ENCODE assay signal across 16 cellular contexts in the genomic region with DNA sequence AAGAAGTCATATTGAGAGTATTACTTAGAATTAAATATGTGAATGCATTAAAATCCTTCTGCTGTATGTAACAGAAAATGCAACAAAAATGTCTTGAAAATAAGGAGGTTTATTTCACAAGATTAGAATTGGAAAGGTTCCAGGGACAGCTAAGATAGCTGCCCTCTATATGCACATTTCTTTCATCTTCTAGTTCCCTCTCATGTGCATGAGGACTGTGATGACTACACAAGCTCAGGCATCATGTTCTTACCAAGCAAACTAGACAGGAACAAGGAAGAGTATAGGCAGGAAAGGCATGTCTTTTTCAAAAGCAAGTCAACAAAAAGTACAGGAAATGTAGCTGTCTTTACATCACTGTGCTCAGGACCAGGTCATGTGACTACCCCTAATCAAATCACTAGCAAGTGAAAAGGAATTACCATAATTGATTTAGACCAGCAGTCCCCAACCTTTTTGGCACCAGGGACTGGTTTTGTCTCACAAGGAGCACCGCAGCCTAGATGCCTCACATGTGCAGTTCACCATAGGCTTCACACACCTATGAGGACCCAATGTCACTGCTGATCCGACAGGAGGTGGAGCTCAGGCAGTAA.
DNase-seq lines count a peak whose midpoint lies in the region; ATAC-seq and TF ChIP-seq lines count a peak whose summit lies in the region.
"Had no signal": no experiment of that assay in that cellular context is flagged by ENCODE, and none has a peak within 500 bp of the region (broad histone marks: within the 10 kb centered on the region; RNA-seq: fewer than 3 reads in every experiment).

No MANE protein-coding gene starts in this region.

- no peak for TF ChIP-seq EP300 in SK-N-SH (IDR thresholded peaks at IDR 0.05; ENCODE audit: borderline replicate concordance in 1 of 2, low read depth in 1 of 2, low read length in 1 of 2)

- no peak for TF ChIP-seq RAD21 in SK-N-SH (IDR thresholded peaks at IDR 0.05; ENCODE audit: low read length)

- CTCF ChIA-PET in SK-N-SH (lab: Yijun Ruan, JAX), result interaction anchor here (1.2 to 4.7 kb wide), 3 partner anchors 13 to 1997 kb away, joined by 3 to 27 read pairs (median 3); no protein-coding TSS in a partner anchor

- WGBS in SK-N-SH (ENCODE audit: low lambda C conversion rate), result 89% methylated on average over 1 of the region's 2 CpGs
- 87 to 96% (median 91%) methylated on average over 2 of the region's 2 CpGs for WGBS in spleen, 5 donors

- no peak for ATAC-seq in SK-N-SH treated with all-trans-retinoic acid at 6 μM for 48 hours
- ATAC-seq in GM21367 (IDR thresholded peaks at IDR 0.05; ENCODE audit: unreplicated experiment), result no peak

- H3F3A ChIP-seq in SK-N-SH (replicated peaks; ENCODE audit: insufficient read depth), result no peaks in the 10 kb centered on the region

- no peak overlapping the region for H3K27ac ChIP-seq in SK-N-SH (ENCODE audit: low read depth in 2 of 2, low read length in 1 of 2)
- H3K27ac ChIP-seq in spleen, result no peak overlapping the region
- no peak overlapping the region for H3K27ac ChIP-seq in tibial artery
- H3K27ac ChIP-seq: PC-9, SJSA1 had no signal

- peaks cover 0 to 3% of the 10 kb centered on the region in 2 experiments; a peak in 2 of 4 replicates for H3K4me1 ChIP-seq in SK-N-SH (ENCODE audit: control insufficient read depth in 1 of 2, insufficient read depth in 2 of 2, low read depth in 1 of 2, low read length in 1 of 2)
- no peaks in the 10 kb centered on the region for H3K4me1 ChIP-seq in spleen
- H3K4me1 ChIP-seq in tibial artery, result no peaks in the 10 kb centered on the region
- H3K4me1 ChIP-seq: SJSA1 had no signal

- intact Hi-C loops in spleen (cut with DNase I; ENCODE audit: low total_unique reads), result no loop called here
- intact Hi-C loops in tibial artery (cut with DNase I; ENCODE audit: low total_unique reads), result no loop called here

- no peaks in the 10 kb centered on the region for H3K9me2 ChIP-seq in SK-N-SH

- no peak overlapping the region for H3K4me3 ChIP-seq in SK-N-SH (ENCODE audit: low read depth in 2 of 2, low read length in 1 of 2)
- H3K4me3 ChIP-seq in cardiac fibroblast (replicated peaks in 1 of 2; ENCODE audit: low read depth in 2 of 2, low read length in 2 of 2), result no peak overlapping the region
- no peak overlapping the region for H3K4me3 ChIP-seq in spleen
- no peak overlapping the region for H3K4me3 ChIP-seq in tibial artery
- H3K4me3 ChIP-seq: PC-9, SJSA1 had no signal

- H3K79me2 ChIP-seq in SK-N-SH (ENCODE audit: insufficient read depth), result no peaks in the 10 kb centered on the region

- H3K9ac ChIP-seq in SK-N-SH, result no peak overlapping the region

- no peaks in the 10 kb centered on the region for H4K20me1 ChIP-seq in SK-N-SH (ENCODE audit: insufficient read depth)

- H3K27me3 ChIP-seq in SK-N-SH (ENCODE audit: insufficient read depth), result no peaks in the 10 kb centered on the region
- no peaks in the 10 kb centered on the region for H3K27me3 ChIP-seq in spleen (replicated peaks in 1 of 7)
- no peaks in the 10 kb centered on the region for H3K27me3 ChIP-seq in tibial artery
- H3K27me3 ChIP-seq: SJSA1 had no signal

- DNase-seq in SK-N-SH, result no peak
- DNase-seq in LHCN-M2 (ENCODE audit: low read depth), result peak; percentile 5
- DNase-seq in cardiac fibroblast (ENCODE audit: low read depth in 2 of 2), result peak; percentile 2 to 16
- DNase-seq in spleen, result peak; percentile 41
- no peak for DNase-seq in cerebellum (ENCODE audit: low spot score)
- DNase-seq in tibial artery, result no peak
- DNase-seq: C1 segment of cervical spinal cord, H7, Karpas-422, NCI-H1105 treated with DMSO at 0.1 percent for 48 hours, NCI-H1694 treated with DMSO at 0.1 percent for 48 hours, NCI-H446 treated with DMSO at 0.1 percent for 48 hours, PC-9 had no signal

- H3K4me2 ChIP-seq in SK-N-SH, result no peak overlapping the region
- H3K4me2 ChIP-seq: PC-9 had no signal

- POLR2A ChIA-PET in SK-N-SH (lab: Yijun Ruan, JAX), result no interaction called here

- no peak overlapping the region for H2AFZ ChIP-seq in SK-N-SH (ENCODE audit: low read depth)
- H2AFZ ChIP-seq: PC-9 had no signal

- H3K36me3 ChIP-seq in SK-N-SH (replicated peaks in 1 of 2; ENCODE audit: control insufficient read depth in 1 of 2, insufficient read depth in 2 of 2, low read length in 1 of 2) (no peaks in the 10 kb centered on the region), spleen (no peaks in the 10 kb centered on the region), tibial artery (no peaks in the 10 kb centered on the region)
- H3K36me3 ChIP-seq: SJSA1 had no signal

- no peak for TF ChIP-seq CTCF in SK-N-SH (IDR thresholded peaks at IDR 0.05)
- no peak for TF ChIP-seq CTCF in cardiac fibroblast (IDR thresholded peaks at IDR 0.05; ENCODE audit: low read depth, low read length)
- no peak for TF ChIP-seq CTCF in spleen (IDR thresholded peaks at IDR 0.05 in 8 of 11, conservative IDR thresholded peaks at IDR 0.05 in 3 of 11)
- no peak for TF ChIP-seq CTCF in tibial artery (IDR thresholded peaks at IDR 0.05)

- H3K9me3 ChIP-seq in SK-N-SH (no peaks in the 10 kb centered on the region), spleen (no peaks in the 10 kb centered on the region), tibial artery (no peaks in the 10 kb centered on the region)
- H3K9me3 ChIP-seq: SJSA1 had no signal

- TF ChIP-seq POLR2A in spleen (IDR thresholded peaks at IDR 0.05), result no peak

TF ChIP-seq in SK-N-SH, 30 proteins besides CTCF, POLR2A, EP300 and RAD21 (continues in another document):
- TF ChIP-seq RFX5 (IDR thresholded peaks at IDR 0.05; ENCODE audit: low read length) (no peak), POLR2AphosphoS5 (IDR thresholded peaks at IDR 0.05; ENCODE audit: low read depth, low read length) (no peak), USF1 (IDR thresholded peaks at IDR 0.05; ENCODE audit: borderline replicate concordance, low read depth) (peak; percentile 33; the same call in 1 of the 2 replicates), NRF1 (IDR thresholded peaks at IDR 0.05; ENCODE audit: low read depth, low read length) (no peak), EZH2phosphoT487 (IDR thresholded peaks at IDR 0.05; ENCODE audit: borderline replicate concordance, low read depth) (no peak)
- TF ChIP-seq, protein P1, sequence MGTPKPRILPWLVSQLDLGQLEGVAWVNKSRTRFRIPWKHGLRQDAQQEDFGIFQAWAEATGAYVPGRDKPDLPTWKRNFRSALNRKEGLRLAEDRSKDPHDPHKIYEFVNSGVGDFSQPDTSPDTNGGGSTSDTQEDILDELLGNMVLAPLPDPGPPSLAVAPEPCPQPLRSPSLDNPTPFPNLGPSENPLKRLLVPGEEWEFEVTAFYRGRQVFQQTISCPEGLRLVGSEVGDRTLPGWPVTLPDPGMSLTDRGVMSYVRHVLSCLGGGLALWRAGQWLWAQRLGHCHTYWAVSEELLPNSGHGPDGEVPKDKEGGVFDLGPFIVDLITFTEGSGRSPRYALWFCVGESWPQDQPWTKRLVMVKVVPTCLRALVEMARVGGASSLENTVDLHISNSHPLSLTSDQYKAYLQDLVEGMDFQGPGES (IDR thresholded peaks at IDR 0.05; ENCODE audit: low read depth, low read length), result no peak
- TF ChIP-seq, protein P2, sequence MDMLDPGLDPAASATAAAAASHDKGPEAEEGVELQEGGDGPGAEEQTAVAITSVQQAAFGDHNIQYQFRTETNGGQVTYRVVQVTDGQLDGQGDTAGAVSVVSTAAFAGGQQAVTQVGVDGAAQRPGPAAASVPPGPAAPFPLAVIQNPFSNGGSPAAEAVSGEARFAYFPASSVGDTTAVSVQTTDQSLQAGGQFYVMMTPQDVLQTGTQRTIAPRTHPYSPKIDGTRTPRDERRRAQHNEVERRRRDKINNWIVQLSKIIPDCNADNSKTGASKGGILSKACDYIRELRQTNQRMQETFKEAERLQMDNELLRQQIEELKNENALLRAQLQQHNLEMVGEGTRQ (IDR thresholded peaks at IDR 0.05; ENCODE audit: borderline replicate concordance, low read depth, low read length), result no peak

TF ChIP-seq in SK-N-SH treated with all-trans-retinoic acid at 6 μM for 48 hours, 23 proteins besides CTCF, POLR2A, EP300 and RAD21:
- no peak for TF ChIP-seq PPARA (CRISPR knock-in tag; IDR thresholded peaks at IDR 0.05; ENCODE audit: borderline replicate concordance)
- TF ChIP-seq GLIS3 (CRISPR knock-in tag; IDR thresholded peaks at IDR 0.05), result no peak
- no peak for TF ChIP-seq BACH2 (CRISPR knock-in tag; IDR thresholded peaks at IDR 0.05; ENCODE audit: borderline replicate concordance)
- TF ChIP-seq ARNTL (CRISPR knock-in tag; IDR thresholded peaks at IDR 0.05; ENCODE audit: borderline replicate concordance, low read depth), result no peak
- TF ChIP-seq ZC3H10 (CRISPR knock-in tag; IDR thresholded peaks at IDR 0.05), result no peak
- TF ChIP-seq ZNF70 (CRISPR knock-in tag; IDR thresholded peaks at IDR 0.05), result no peak
- no peak for TF ChIP-seq ZFP30 (CRISPR knock-in tag; IDR thresholded peaks at IDR 0.05)
- TF ChIP-seq TCF4 (CRISPR knock-in tag; IDR thresholded peaks at IDR 0.05; ENCODE audit: borderline replicate concordance), result no peak
- no peak for TF ChIP-seq RARB (CRISPR knock-in tag; IDR thresholded peaks at IDR 0.05)
- no peak for TF ChIP-seq TOX (CRISPR knock-in tag; IDR thresholded peaks at IDR 0.05; ENCODE audit: borderline replicate concordance)
- no peak for TF ChIP-seq CSRNP3 (CRISPR knock-in tag; IDR thresholded peaks at IDR 0.05)

Comparison
In these comparisons a context has a peak if more than half of its experiments do, and no peak if none do; other contexts are left out.
1. DNase-seq: peak in LHCN-M2 (single experiment), cardiac fibroblast (2 of 2) and spleen (single experiment); none in SK-N-SH (single experiment), cerebellum (single experiment) and tibial artery (0 of 2).